In genomic region chr4:174314770-174315169, GRCh38 we compare ENCODE assay signal across 13 cellular contexts. TPM values are rescaled to one million over a fixed set of nuclear protein-coding genes. Genes with fewer than 3 reads are reported as not detected.
DNase-seq lines count a peak whose midpoint lies in the region; ATAC-seq and TF ChIP-seq lines count a peak whose summit lies in the region.
"Had no signal": no experiment of that assay in that cellular context is flagged by ENCODE, and none has a peak within 500 bp of the region (broad histone marks: within the 10 kb centered on the region; RNA-seq: fewer than 3 reads in every experiment).

No MANE protein-coding gene starts in this region.

- no peaks in the 10 kb centered on the region for H3K9me3 ChIP-seq in hepatocyte (ENCODE audit: low read depth)
- H3K9me3 ChIP-seq in tibial artery = no peaks in the 10 kb centered on the region
- H3K9me3 ChIP-seq: right lobe of liver had no signal

- TF ChIP-seq CTCF in hepatocyte (IDR thresholded peaks at IDR 0.05; ENCODE audit: poor library complexity) (no peak), tibial artery (IDR thresholded peaks at IDR 0.05) (no peak)

- H3K27me3 ChIP-seq in hepatocyte = no peaks in the 10 kb centered on the region
- H3K27me3 ChIP-seq in tibial artery = no peaks in the 10 kb centered on the region
- H3K27me3 ChIP-seq: right lobe of liver had no signal

- no peak overlapping the region for H2AFZ ChIP-seq in hepatocyte

- H4K20me1 ChIP-seq in hepatocyte (ENCODE audit: insufficient read depth, poor library complexity, severe bottlenecking) = no peaks in the 10 kb centered on the region

- peak; percentile 44 for ATAC-seq in HG03280 (IDR thresholded peaks at IDR 0.05; ENCODE audit: unreplicated experiment)
- ATAC-seq in GM21423 (IDR thresholded peaks at IDR 0.05; ENCODE audit: unreplicated experiment) = no peak
- ATAC-seq in GM19328 (IDR thresholded peaks at IDR 0.05; ENCODE audit: unreplicated experiment) = no peak
- ATAC-seq: activated T-cell treated with anti-CD3 and anti-CD28 coated beads, Interleukin-2, amount 50 U/mL, for 4 hours; T-cell had no signal

- no peaks in the 10 kb centered on the region for H3K9me2 ChIP-seq in hepatocyte (replicated peaks; ENCODE audit: insufficient read depth)

- no peaks in the 10 kb centered on the region for H3K79me2 ChIP-seq in hepatocyte

- H3K4me1 ChIP-seq in hepatocyte (ENCODE audit: insufficient read depth) = no peaks in the 10 kb centered on the region
- H3K4me1 ChIP-seq in tibial artery = no peaks in the 10 kb centered on the region
- H3K4me1 ChIP-seq: right lobe of liver had no signal

- H3K4me3 ChIP-seq in hepatocyte (no peak overlapping the region), tibial artery (no peak overlapping the region)
- H3K4me3 ChIP-seq: right lobe of liver had no signal

- intact Hi-C loops in tibial artery (cut with DNase I; ENCODE audit: low total_unique reads) = no loop called here

- 42% methylated on average over 3 of the region's 3 CpGs for whole genome bisulfite sequencing in hepatocyte (ENCODE audit: low lambda C conversion rate, missing lambda C conversion rate)

- H3K36me3 ChIP-seq in hepatocyte (replicated peaks; ENCODE audit: insufficient read depth, low read depth) (no peaks in the 10 kb centered on the region), tibial artery (peaks cover 12 to 49% (median 28%) of the 10 kb centered on the region in 3 donors)

- no peak overlapping the region for H3K4me2 ChIP-seq in hepatocyte

- no peak overlapping the region for H3K27ac ChIP-seq in hepatocyte
- no peak overlapping the region for H3K27ac ChIP-seq in tibial artery
- H3K27ac ChIP-seq: right lobe of liver had no signal

- DNase-seq in DMS53 treated with DMSO at 0.1 percent for 48 hours (lab: John Stamatoyannopoulos, UW; ENCODE audit: unreplicated experiment) (peak; percentile 11), SW480 (ENCODE audit: low spot score) (peak; percentile 14), hepatocyte (ENCODE audit: low spot score) (peak; percentile 37), medulla oblongata (ENCODE audit: extremely low spot score) (no peak), tibial artery (no peak)
- DNase-seq: activated T-cell treated with anti-CD3 and anti-CD28 coated beads, Interleukin-2, amount 50 U/mL, for 4 hours; left cardiac atrium; NCI-H187; right lobe of liver; T-cell had no signal

RNA-seq across cellular contexts. Expression of gene CEP44, which starts 31.1 kb away (rescaled TPM):
- 19.0 and 25.8 TPM in 2 replicates for total RNA-seq in hepatocyte
- 6.6 and 7.7 TPM in 2 replicates for polyA plus RNA-seq in hepatocyte

RNA-seq across cellular contexts. Expression of gene FBXO8, which starts 31.3 kb away (rescaled TPM):
- total RNA-seq in hepatocyte = 35.7 and 43.4 TPM in 2 replicates
- 21.2 and 21.3 TPM in 2 replicates for polyA plus RNA-seq in hepatocyte

Comparison
In these comparisons a context has a peak if more than half of its experiments do, and no peak if none do; other contexts are left out.
1. DNase-seq: peak in DMS53 treated with DMSO at 0.1 percent for 48 hours (single experiment), SW480 (single experiment) and hepatocyte (single experiment); none in medulla oblongata (single experiment) and tibial artery (0 of 2).